In genomic region chr1:111221633-111222286, GRCh38 we compare ENCODE assay signal across 8 cellular contexts. TPM values are rescaled to one million over a fixed set of nuclear protein-coding genes. Genes with fewer than 3 reads are reported as not detected.
A peak's percentile ranks its signal among the peaks of the same experiment; 100 is the strongest.
DNase-seq lines count a peak whose midpoint lies in the region; ATAC-seq and TF ChIP-seq lines count a peak whose summit lies in the region.

No MANE protein-coding gene starts in this region.

- peak overlapping the region; percentile 50 for H3K4me3 Mint-ChIP-seq in activated B cell treated with CpG ODN at 0.5 μM for 24 hours

- H3K36me3 Mint-ChIP-seq in activated B cell treated with CpG ODN at 0.5 μM for 24 hours (ENCODE audit: low read depth): no peaks in the 10 kb centered on the region

- ATAC-seq in GM19438 (IDR thresholded peaks at IDR 0.05; ENCODE audit: low read depth, unreplicated experiment) (peak; percentile 62), HG03432 (IDR thresholded peaks at IDR 0.05; ENCODE audit: unreplicated experiment) (peak; percentile 65), activated B cell treated with CpG ODN at 0.5 μM for 24 hours (ENCODE audit: low read depth) (peak; percentile 35), mucosa of descending colon (peak; percentile 61)

- no peaks in the 10 kb centered on the region for H3K36me3 ChIP-seq in GM06990 (ENCODE audit: control insufficient read depth, insufficient read depth, low read length)
- no peaks in the 10 kb centered on the region for H3K36me3 ChIP-seq in mucosa of descending colon (ENCODE audit: low read depth)

- CTCF ChIA-PET in activated B cell treated with CpG ODN at 0.5 μM for 24 hours (lab: Charles Lee): interaction anchor here (1.1 to 4.9 kb wide), 10 partner anchors 17 to 191 kb away, joined by 3 to 69 read pairs (median 8); partner anchors contain the start of genes CEPT1 and DRAM2

- peak; percentile 81 for DNase-seq in GM06990 (ENCODE audit: extremely low read depth, insufficient read length)
- DNase-seq in activated B cell treated with CpG ODN at 0.5 μM for 24 hours: no peak
- DNase-seq in mucosa of descending colon: peak in 1 of 3 donors; percentile 56
- DNase-seq in LoVo (ENCODE audit: low spot score): no peak
- DNase-seq in SHP77 (lab: John Stamatoyannopoulos, UW): no peak
- DNase-seq in G401 (ENCODE audit: low spot score): no peak

- H3K27me3 Mint-ChIP-seq in activated B cell treated with CpG ODN at 0.5 μM for 24 hours: no peaks in the 10 kb centered on the region

- POLR2A ChIA-PET in activated B cell treated with CpG ODN at 0.5 μM for 24 hours (lab: Charles Lee): interaction anchor here (0.7 to 8.8 kb wide), 11 partner anchors 12 to 227 kb away, joined by 3 to 258 read pairs (median 6); partner anchors contain the start of genes ATP5PB, CEPT1, DRAM2 and WDR77

- no peaks in the 10 kb centered on the region for H3K27me3 ChIP-seq in GM06990 (replicated peaks; ENCODE audit: control insufficient read depth, insufficient read depth, low read length)

- TF ChIP-seq CTCF in GM06990 (IDR thresholded peaks at IDR 0.05; ENCODE audit: insufficient read depth, low read length, poor library complexity, severe bottlenecking) (no peak), activated B cell treated with CpG ODN at 0.5 μM for 24 hours (IDR thresholded peaks at IDR 0.05) (no peak), mucosa of descending colon (IDR thresholded peaks at IDR 0.05) (no peak)

- in situ Hi-C loops in G401 (cut with HindIII; ENCODE audit: low sequenced_read_pairs): no loop called here

- intact Hi-C loops in activated B cell treated with CpG ODN at 0.5 μM for 24 hours (cut with micrococcal nuclease) (loop anchor here (1.0 to 5.0 kb wide), 11 partner anchors 8 to 547 kb away; partner anchors contain the start of genes ATP5PB and WDR77), mucosa of descending colon (cut with DNase I, micrococcal nuclease) (loop anchor here (5.0 to 10.0 kb wide), 2 partner anchors 181 to 183 kb away; no protein-coding TSS in a partner anchor)

- H3K4me3 ChIP-seq in GM06990 (replicated peaks; ENCODE audit: low read depth, low read length): 0 out of 2 replicates have a peak overlapping the region, but pooled peaks have one; percentile 2
- no peak overlapping the region for H3K4me3 ChIP-seq in mucosa of descending colon

- peak overlapping the region; percentile 95 for H3K27ac Mint-ChIP-seq in activated B cell treated with CpG ODN at 0.5 μM for 24 hours

- H3K9me3 Mint-ChIP-seq in activated B cell treated with CpG ODN at 0.5 μM for 24 hours: no peaks in the 10 kb centered on the region

- peaks cover 88% of the 10 kb centered on the region for H3K4me1 Mint-ChIP-seq in activated B cell treated with CpG ODN at 0.5 μM for 24 hours

- H3K4me1 ChIP-seq in mucosa of descending colon (ENCODE audit: low read depth): no peaks in the 10 kb centered on the region

- no peaks in the 10 kb centered on the region for H3K9me3 ChIP-seq in mucosa of descending colon

RNA-seq across cellular contexts. Expression of gene CHI3L2, which starts 5.8 kb away (rescaled TPM):
- total RNA-seq in activated B cell treated with CpG ODN at 0.5 μM for 24 hours: 19.6 and 23.6 TPM in 2 replicates
- 1 to 10 TPM in 2 of 3 donors, under 1 TPM in 1; 0.76 to 3.3 (median 1.1) TPM for total RNA-seq in mucosa of descending colon
- not detected in 2 replicates for total RNA-seq in G401 (2014; rRNA removed; shearing (Covaris generic))

RNA-seq across cellular contexts. Expression of gene DENND2D, which starts 21.3 kb away (rescaled TPM):
- total RNA-seq in activated B cell treated with CpG ODN at 0.5 μM for 24 hours: 48.9 and 58.6 TPM in 2 replicates
- total RNA-seq in mucosa of descending colon: 10 to 100 TPM; 42.2 to 65.4 (median 63.3) TPM
- not detected in 2 replicates for total RNA-seq in G401 (2014; rRNA removed; shearing (Covaris generic))

Comparison
In these comparisons a context has a peak if more than half of its experiments do, and no peak if none do; other contexts are left out.
1. RNA of gene DENND2D, which starts 21.3 kb away (total RNA-seq): 42.2 to 65.4 TPM in mucosa of descending colon and 48.9 to 58.6 TPM in activated B cell treated with CpG ODN at 0.5 μM for 24 hours; not detected in G401; every median in the first group is over 10 times any median in the second.
2. Peak in every context shown above with its lines, with median percentiles within 50 percentile points of each other: ATAC-seq.